ENCODE assay signal across 16 cellular contexts in genomic region chr4:128709268-128709667, GRCh38.
DNase-seq lines count a peak whose midpoint lies in the region; ATAC-seq and TF ChIP-seq lines count a peak whose summit lies in the region.
"Had no signal": no experiment of that assay in that cellular context is flagged by ENCODE, and none has a peak within 500 bp of the region (broad histone marks: within the 10 kb centered on the region; RNA-seq: fewer than 3 reads in every experiment).

No MANE protein-coding gene starts in this region.

- H3K9me3 Mint-ChIP-seq in activated CD4-positive, alpha-beta T cell treated with anti-CD3 and anti-CD28 coated beads, Interleukin-2, amount 10 ng/mL, durations not matched to agents 7 days and 5 days = no peaks in the 10 kb centered on the region
- H3K9me3 Mint-ChIP-seq in T-helper 2 cell treated with Interferon-gamma antibody and Interleukin-4, amounts not matched to agents 5 μg/mL and 100 μg/mL, for 36 hours = no peaks in the 10 kb centered on the region

- no peaks in the 10 kb centered on the region for H3K27me3 Mint-ChIP-seq in activated CD4-positive, alpha-beta T cell treated with anti-CD3 and anti-CD28 coated beads, Interleukin-2, amount 10 ng/mL, durations not matched to agents 7 days and 5 days
- no peaks in the 10 kb centered on the region for H3K27me3 Mint-ChIP-seq in T-helper 2 cell treated with Interferon-gamma antibody and Interleukin-4, amounts not matched to agents 5 μg/mL and 100 μg/mL, for 36 hours (ENCODE audit: low read depth)

- H3F3A ChIP-seq in MM.1S (ENCODE audit: insufficient read depth, low read length) = no peaks in the 10 kb centered on the region

- no peaks in the 10 kb centered on the region for H3K79me1 ChIP-seq in mesenchymal stem cell (replicated peaks; ENCODE audit: low read length, poor library complexity, severe bottlenecking)

- TF ChIP-seq CTCF in MM.1S (IDR thresholded peaks at IDR 0.05; ENCODE audit: low read length) = no peak

- no peak overlapping the region for H3K4ac ChIP-seq in mesenchymal stem cell (ENCODE audit: low read depth in 1 of 2, low read length in 2 of 2)

- H4K91ac ChIP-seq in mesenchymal stem cell (ENCODE audit: low read length) = no peak overlapping the region

- H3K4me2 ChIP-seq in mesenchymal stem cell (ENCODE audit: low read length, poor library complexity, severe bottlenecking) (no peak overlapping the region), MM.1S (ENCODE audit: low read depth, low read length) (no peak overlapping the region)
- H3K4me2 ChIP-seq: KMS-11 had no signal

- H3K9me3 ChIP-seq in mesenchymal stem cell (ENCODE audit: control insufficient read depth, low read length) (no peaks in the 10 kb centered on the region), MM.1S (replicated peaks; ENCODE audit: insufficient read depth, low read length) (no peaks in the 10 kb centered on the region)
- H3K9me3 ChIP-seq: Peyer's patch had no signal

- no peak overlapping the region for H3K27ac ChIP-seq in mesenchymal stem cell (ENCODE audit: low read length, poor library complexity, severe bottlenecking)
- no peak overlapping the region for H3K27ac ChIP-seq in MM.1S (ENCODE audit: low read length)
- H3K27ac ChIP-seq: KMS-11, Peyer's patch had no signal

- ATAC-seq in GM19035 (IDR thresholded peaks at IDR 0.05; ENCODE audit: unreplicated experiment) (no peak), GM19455 (IDR thresholded peaks at IDR 0.05; ENCODE audit: unreplicated experiment) (no peak)

- H2BK120ac ChIP-seq in mesenchymal stem cell (ENCODE audit: low read depth, low read length) = no peak overlapping the region

- H3K36me3 ChIP-seq in mesenchymal stem cell (ENCODE audit: control insufficient read depth in 1 of 2, insufficient read depth in 2 of 2, low read depth in 1 of 2, low read length in 2 of 2) = no peaks in the 10 kb centered on the region
- H3K36me3 ChIP-seq in MM.1S (replicated peaks; ENCODE audit: insufficient read depth, low read length) = no peaks in the 10 kb centered on the region
- H3K36me3 ChIP-seq: HAP-1, Peyer's patch had no signal

- H2AK5ac ChIP-seq in mesenchymal stem cell (ENCODE audit: low read length, severe bottlenecking) = no peak overlapping the region

- no peak overlapping the region for H2BK15ac ChIP-seq in mesenchymal stem cell (ENCODE audit: low read depth, poor library complexity, severe bottlenecking)

- H3K18ac ChIP-seq in mesenchymal stem cell (ENCODE audit: low read depth in 1 of 2, low read length in 2 of 2) = peak overlapping the region in 1 of 2 experiments; percentile 82

- H2AFZ ChIP-seq in mesenchymal stem cell (ENCODE audit: low read depth, low read length) = no peak overlapping the region
- no peak overlapping the region for H2AFZ ChIP-seq in MM.1S (ENCODE audit: low read length)

- H3K4me1 ChIP-seq in mesenchymal stem cell (ENCODE audit: control insufficient read depth, insufficient read depth, low read depth, low read length) (peaks cover 3% of the 10 kb centered on the region), MM.1S (ENCODE audit: low read length) (no peaks in the 10 kb centered on the region)
- H3K4me1 ChIP-seq: Peyer's patch had no signal

- H3K27me3 ChIP-seq in mesenchymal stem cell (ENCODE audit: control insufficient read depth in 1 of 2, insufficient read depth in 1 of 2, low read length in 2 of 2) = no peaks in the 10 kb centered on the region
- H3K27me3 ChIP-seq in MM.1S (replicated peaks; ENCODE audit: insufficient read depth, low read length) = no peaks in the 10 kb centered on the region
- H3K27me3 ChIP-seq: Peyer's patch had no signal

- H3K4me3 Mint-ChIP-seq in activated CD4-positive, alpha-beta T cell treated with anti-CD3 and anti-CD28 coated beads, Interleukin-2, amount 10 ng/mL, durations not matched to agents 7 days and 5 days = no peak overlapping the region
- peak overlapping the region; percentile 14 for H3K4me3 Mint-ChIP-seq in T-helper 2 cell treated with Interferon-gamma antibody and Interleukin-4, amounts not matched to agents 5 μg/mL and 100 μg/mL, for 36 hours

- no peak overlapping the region for H2BK5ac ChIP-seq in mesenchymal stem cell (ENCODE audit: low read depth, low read length, poor library complexity, severe bottlenecking)

- peak overlapping the region; percentile 81 for H4K8ac ChIP-seq in mesenchymal stem cell (ENCODE audit: low read length)

- H4K20me1 ChIP-seq in MM.1S (ENCODE audit: insufficient read depth, low read length) = no peaks in the 10 kb centered on the region

- peak overlapping the region; percentile 81 for H3K27ac Mint-ChIP-seq in activated CD4-positive, alpha-beta T cell treated with anti-CD3 and anti-CD28 coated beads, Interleukin-2, amount 10 ng/mL, durations not matched to agents 7 days and 5 days
- peak overlapping the region; percentile 53 for H3K27ac Mint-ChIP-seq in T-helper 2 cell treated with Interferon-gamma antibody and Interleukin-4, amounts not matched to agents 5 μg/mL and 100 μg/mL, for 36 hours

- peak; percentile 7 for DNase-seq in activated CD4-positive, alpha-beta T cell treated with anti-CD3 and anti-CD28 coated beads, Interleukin-2, amount 10 ng/mL, durations not matched to agents 7 days and 5 days
- DNase-seq in activated CD4-positive, alpha-beta T cell treated with anti-CD3 and anti-CD28 coated beads, Interleukin-2, amount 50 U/mL, for 1 hour = no peak
- DNase-seq in GDM1 (lab: John Stamatoyannopoulos, UW) (peak; percentile 84), mesenchymal stem cell (no peak), MM.1S (no peak)
- no peak for DNase-seq in T-helper 2 cell treated with Interferon-gamma antibody and Interleukin-4, amounts not matched to agents 5 μg/mL and 100 μg/mL, for 36 hours (ENCODE audit: low spot score)
- DNase-seq: erythroblast, NCI-H1694 treated with DMSO at 0.1 percent for 48 hours, NCI-H510A treated with DMSO at 0.1 percent for 48 hours, Peyer's patch, SW 1271 had no signal

- H3K9ac ChIP-seq in mesenchymal stem cell (ENCODE audit: low read length) (no peak overlapping the region), MM.1S (ENCODE audit: low read length) (no peak overlapping the region)
- H3K9ac ChIP-seq: KMS-11 had no signal

- H3K4me3 ChIP-seq in mesenchymal stem cell (ENCODE audit: insufficient read depth in 1 of 2, low read depth in 1 of 2, low read length in 2 of 2) (no peak overlapping the region), MM.1S (ENCODE audit: low read length) (no peak overlapping the region)
- H3K4me3 ChIP-seq: HAP-1, Peyer's patch, skin epidermis had no signal

- H3K36me3 Mint-ChIP-seq in activated CD4-positive, alpha-beta T cell treated with anti-CD3 and anti-CD28 coated beads, Interleukin-2, amount 10 ng/mL, durations not matched to agents 7 days and 5 days (ENCODE audit: low read depth) = no peaks in the 10 kb centered on the region
- H3K36me3 Mint-ChIP-seq in T-helper 2 cell treated with Interferon-gamma antibody and Interleukin-4, amounts not matched to agents 5 μg/mL and 100 μg/mL, for 36 hours (ENCODE audit: low read depth) = peaks cover 2% of the 10 kb centered on the region

- CTCF ChIA-PET in activated CD4-positive, alpha-beta T cell treated with anti-CD3 and anti-CD28 coated beads, Interleukin-2, amount 10 ng/mL, durations not matched to agents 7 days and 5 days (lab: Charles Lee) = interaction anchor here (1.2 kb wide), 1 partner anchor 45 kb away, joined by 3 read pairs; no protein-coding TSS in a partner anchor

- no peak overlapping the region for H3K23ac ChIP-seq in mesenchymal stem cell (ENCODE audit: low read length in 2 of 2)

- no peaks in the 10 kb centered on the region for H3K79me2 ChIP-seq in MM.1S (ENCODE audit: low read length)

- peaks cover 16% of the 10 kb centered on the region for H3K4me1 Mint-ChIP-seq in activated CD4-positive, alpha-beta T cell treated with anti-CD3 and anti-CD28 coated beads, Interleukin-2, amount 10 ng/mL, durations not matched to agents 7 days and 5 days
- H3K4me1 Mint-ChIP-seq in T-helper 2 cell treated with Interferon-gamma antibody and Interleukin-4, amounts not matched to agents 5 μg/mL and 100 μg/mL, for 36 hours (ENCODE audit: low read depth) = peaks cover 13% of the 10 kb centered on the region

- H2BK12ac ChIP-seq in mesenchymal stem cell (ENCODE audit: low read length in 2 of 2) = no peak overlapping the region

- POLR2A ChIA-PET in activated CD4-positive, alpha-beta T cell treated with anti-CD3 and anti-CD28 coated beads, Interleukin-2, amount 10 ng/mL, durations not matched to agents 7 days and 5 days (lab: Charles Lee) = no interaction called here

- H3K14ac ChIP-seq in mesenchymal stem cell (ENCODE audit: low read length in 2 of 2) = no peak overlapping the region

- H3K9me2 ChIP-seq in MM.1S (replicated peaks; ENCODE audit: insufficient read depth, low read length) = no peaks in the 10 kb centered on the region

- 55% methylated on average over 4 of the region's 4 CpGs for WGBS in mesenchymal stem cell

Comparison
In these comparisons a context has a peak if more than half of its experiments do, and no peak if none do; other contexts are left out.
1. DNase-seq: peak in activated CD4-positive, alpha-beta T cell treated with anti-CD3 and anti-CD28 coated beads, Interleukin-2, amount 10 ng/mL, durations not matched to agents 7 days and 5 days (single experiment) and GDM1 (single experiment); none in activated CD4-positive, alpha-beta T cell treated with anti-CD3 and anti-CD28 coated beads, Interleukin-2, amount 50 U/mL, for 1 hour (single experiment), T-helper 2 cell treated with Interferon-gamma antibody and Interleukin-4, amounts not matched to agents 5 μg/mL and 100 μg/mL, for 36 hours (single experiment), mesenchymal stem cell (single experiment) and MM.1S (single experiment).